14 cellular contexts compared by ENCODE assay signal in genomic region chr17:71068351-71068750, GRCh38.
"Had no signal": no experiment of that assay in that cellular context is flagged by ENCODE, and none has a peak within 500 bp of the region (broad histone marks: within the 10 kb centered on the region; RNA-seq: fewer than 3 reads in every experiment).

No MANE protein-coding gene starts in this region.

- H3K27ac ChIP-seq: breast epithelium, pancreas, transverse colon, vagina had no signal

- H3K4me3 ChIP-seq: breast epithelium, pancreas, transverse colon, vagina had no signal

- DNase-seq: activated B cell treated with CpG ODN at 0.5 μM for 24 hours; activated CD4-positive, alpha-beta memory T cell treated with anti-CD3 and anti-CD28 coated beads for 36 hours; activated CD4-positive, alpha-beta T cell treated with anti-CD3 and anti-CD28 coated beads for 4 hours; activated CD8-positive, alpha-beta memory T cell treated with anti-CD3 and anti-CD28 coated beads, Interleukin-2, amount 10 ng/mL, durations not matched to agents 7 days and 5 days; activated naive CD4-positive, alpha-beta T cell; activated naive CD8-positive, alpha-beta T cell treated with anti-CD3 and anti-CD28 coated beads, Interleukin-2, amount 10 ng/mL, durations not matched to agents 7 days and 5 days; cortex of kidney; erythroblast; naive thymus-derived CD8-positive, alpha-beta T cell; pancreas; stimulated activated naive CD8-positive, alpha-beta T cell treated with anti-CD3 and anti-CD28 coated beads, Interleukin-15, Interleukin-2, amounts not matched to agents 100 U/mL and 50 U/mL, for 24 hours; transverse colon had no signal

- H3K9me3 ChIP-seq: breast epithelium, pancreas, transverse colon, vagina had no signal

- H3K4me1 ChIP-seq: breast epithelium, pancreas, transverse colon, vagina had no signal

- H3K27me3 ChIP-seq: breast epithelium, pancreas, transverse colon, vagina had no signal

- H3K36me3 ChIP-seq: breast epithelium, pancreas, transverse colon, vagina had no signal
